ENCODE assay signal across 33 cellular contexts in genomic region chr14:74638970-74639369, GRCh38. TPM values are rescaled to one million over a fixed set of nuclear protein-coding genes. Genes with fewer than 3 reads are reported as not detected.
DNase-seq lines count a peak whose midpoint lies in the region; ATAC-seq and TF ChIP-seq lines count a peak whose summit lies in the region.
"Had no signal": no experiment of that assay in that cellular context is flagged by ENCODE, and none has a peak within 500 bp of the region (broad histone marks: within the 10 kb centered on the region; RNA-seq: fewer than 3 reads in every experiment).

No MANE protein-coding gene starts in this region.

- 75% methylated on average over 1 of the region's 1 CpG for WGBS in esophagus squamous epithelium, 2 donors

- H3K27ac ChIP-seq in esophagus squamous epithelium (peak overlapping the region in 3 of 4 donors; percentile 0 to 50 (median 33)), left ventricle myocardium inferior (replicated peaks) (peak overlapping the region; percentile 69)
- H3K27ac ChIP-seq: epithelial cell of prostate, parathyroid adenoma, SJCRH30 had no signal

- no TSS peak for BruUV-seq in Calu3 (replicated peaks; lab: Mats Ljungman, UMichigan)

- peaks cover 6% of the 10 kb centered on the region for H3K27me3 Mint-ChIP-seq in activated T-cell treated with anti-CD3 and anti-CD28 coated beads, Interleukin-2, amount 50 U/mL, for 72 hours (ENCODE audit: low read depth)
- H3K27me3 Mint-ChIP-seq in Calu3 (ENCODE audit: unreplicated experiment): peaks cover 32% of the 10 kb centered on the region

- peak; percentile 71 for ATAC-seq in Right ventricle myocardium superior (ENCODE audit: poor library complexity)
- ATAC-seq in activated T-cell treated with anti-CD3 and anti-CD28 coated beads, Interleukin-2, amount 50 U/mL, for 72 hours (replicated peaks in 1 of 2): no peak
- no peak for ATAC-seq in omental fat pad (ENCODE audit: low FRiP score)
- ATAC-seq: left colon; stimulated activated naive CD8-positive, alpha-beta T cell treated with anti-CD3 and anti-CD28 coated beads, Interleukin-15, Interleukin-2, amounts not matched to agents 100 U/mL and 50 U/mL, for 24 hours had no signal

- no peaks in the 10 kb centered on the region for H3K4me1 Mint-ChIP-seq in activated T-cell treated with anti-CD3 and anti-CD28 coated beads, Interleukin-2, amount 50 U/mL, for 72 hours (ENCODE audit: low read depth)
- no peaks in the 10 kb centered on the region for H3K4me1 Mint-ChIP-seq in Calu3 (ENCODE audit: low read depth, unreplicated experiment)
- H3K4me1 Mint-ChIP-seq: activated naive CD4-positive, alpha-beta T cell treated with anti-CD3 and anti-CD28 coated beads, Interleukin-2, amount 50 U/mL, for 24 hours; CD4-positive, CD25-positive, alpha-beta regulatory T cell had no signal

- H3K9me3 ChIP-seq in esophagus squamous epithelium (no peaks in the 10 kb centered on the region), left ventricle myocardium inferior (replicated peaks) (no peaks in the 10 kb centered on the region)
- H3K9me3 ChIP-seq: SJCRH30, thoracic aorta had no signal

- no peak overlapping the region for H3K4me3 Mint-ChIP-seq in activated T-cell treated with anti-CD3 and anti-CD28 coated beads, Interleukin-2, amount 50 U/mL, for 72 hours
- H3K4me3 Mint-ChIP-seq in Calu3 (ENCODE audit: low read depth, unreplicated experiment): no peak overlapping the region
- H3K4me3 Mint-ChIP-seq: activated naive CD4-positive, alpha-beta T cell treated with anti-CD3 and anti-CD28 coated beads, Interleukin-2, amount 50 U/mL, for 24 hours; CD4-positive, CD25-positive, alpha-beta regulatory T cell; neural crest cell had no signal

- no peak for DNase-seq in Right ventricle myocardium superior
- DNase-seq in cardiac septum (ENCODE audit: low spot score): no peak
- no peak for DNase-seq in esophagus squamous epithelium (lab: John Stamatoyannopoulos, UW)
- no peak for DNase-seq in left ventricle myocardium inferior
- no peak for DNase-seq in activated T-cell treated with anti-CD3 and anti-CD28 coated beads, Interleukin-2, amount 50 U/mL, for 72 hours
- no peak for DNase-seq in omental fat pad (ENCODE audit: low spot score)
- DNase-seq in Calu3: no peak
- no peak for DNase-seq in NCI-H345 (lab: John Stamatoyannopoulos, UW)
- DNase-seq: activated CD4-positive, alpha-beta T cell treated with anti-CD3 and anti-CD28 coated beads for 48 hours; AML-193; amygdala; CD4-positive, CD25-positive, alpha-beta regulatory T cell; DND-41; effector CD8-positive, alpha-beta T cell; GF-D8; hypothalamus; KBM-7; left colon; NCI-H1417; NCI-H2029; NCI-H226; SJCRH30; stimulated activated CD4-positive, alpha-beta T cell treated with anti-CD3 and anti-CD28 coated beads, Interleukin-1b, Interleukin-23, amount 100 ng/mL, for 48 hours; stimulated activated naive CD8-positive, alpha-beta T cell treated with anti-CD3 and anti-CD28 coated beads, Interleukin-15, Interleukin-2, amounts not matched to agents 100 U/mL and 50 U/mL, for 24 hours; SW 1271; T-helper 9 cell had no signal

- TF ChIP-seq CTCF in esophagus squamous epithelium (IDR thresholded peaks at IDR 0.05): no peak
- no peak for TF ChIP-seq CTCF in left ventricle myocardium inferior (IDR thresholded peaks at IDR 0.05; ENCODE audit: borderline replicate concordance)
- TF ChIP-seq CTCF in omental fat pad (IDR thresholded peaks at IDR 0.05): no peak
- no peak for TF ChIP-seq CTCF in Calu3 (IDR thresholded peaks at IDR 0.05; ENCODE audit: unreplicated experiment)

- TF ChIP-seq POLR2A in esophagus squamous epithelium (IDR thresholded peaks at IDR 0.05): no peak

- H3K27ac Mint-ChIP-seq in activated T-cell treated with anti-CD3 and anti-CD28 coated beads, Interleukin-2, amount 50 U/mL, for 72 hours: no peak overlapping the region
- no peak overlapping the region for H3K27ac Mint-ChIP-seq in Calu3 (ENCODE audit: unreplicated experiment)
- H3K27ac Mint-ChIP-seq: activated naive CD4-positive, alpha-beta T cell treated with anti-CD3 and anti-CD28 coated beads, Interleukin-2, amount 50 U/mL, for 24 hours; activated T-helper 2 cell treated with anti-CD3 and anti-CD28 coated beads, Interferon-gamma antibody, Interleukin-2, Interleukin-4, amounts not matched to agents 10 μg/mL and 5 μg/mL and 100 μg/mL, durations not matched to agents 14 hours and 24 hours and 36 hours; CD4-positive, CD25-positive, alpha-beta regulatory T cell had no signal

- intact Hi-C loops in Right ventricle myocardium superior (cut with DNase I): no loop called here
- intact Hi-C loops in cardiac septum (cut with DNase I): no loop called here
- intact Hi-C loops in esophagus squamous epithelium (cut with DNase I): no loop called here
- intact Hi-C loops in left ventricle myocardium inferior (cut with micrococcal nuclease): no loop called here
- intact Hi-C loops in Calu3 (cut with micrococcal nuclease; ENCODE audit: unreplicated experiment): no loop called here

- H3K4me1 ChIP-seq in esophagus squamous epithelium (peaks cover 0 to 32% (median 14%) of the 10 kb centered on the region in 3 donors), left ventricle myocardium inferior (peaks cover 30% of the 10 kb centered on the region)
- H3K4me1 ChIP-seq: parathyroid adenoma had no signal

- H3K27me3 ChIP-seq in esophagus squamous epithelium: peaks cover 0 to 11% (median 0%) of the 10 kb centered on the region in 4 donors
- H3K27me3 ChIP-seq in left ventricle myocardium inferior (ENCODE audit: low read depth): no peaks in the 10 kb centered on the region
- H3K27me3 ChIP-seq: SJCRH30 had no signal

- H3K36me3 Mint-ChIP-seq in activated T-cell treated with anti-CD3 and anti-CD28 coated beads, Interleukin-2, amount 50 U/mL, for 72 hours (ENCODE audit: insufficient read depth in 2 of 2): no peaks in the 10 kb centered on the region
- no peaks in the 10 kb centered on the region for H3K36me3 Mint-ChIP-seq in Calu3 (ENCODE audit: insufficient read depth, unreplicated experiment)
- H3K36me3 Mint-ChIP-seq: activated naive CD4-positive, alpha-beta T cell treated with anti-CD3 and anti-CD28 coated beads, Interleukin-2, amount 50 U/mL, for 24 hours had no signal

- CTCF ChIA-PET in Calu3 (lab: Charles Lee): interaction anchor here (1.0 kb wide), 1 partner anchor 30 kb away, joined by 3 read pairs; no protein-coding TSS in a partner anchor

- no peaks in the 10 kb centered on the region for H3K36me3 ChIP-seq in esophagus squamous epithelium
- H3K36me3 ChIP-seq in left ventricle myocardium inferior: no peaks in the 10 kb centered on the region
- H3K36me3 ChIP-seq: SJCRH30, thoracic aorta had no signal

- H3K4me3 ChIP-seq in esophagus squamous epithelium (no peak overlapping the region), left ventricle myocardium inferior (no peak overlapping the region)
- H3K4me3 ChIP-seq: coronary artery, SJCRH30, thoracic aorta had no signal

- no peaks in the 10 kb centered on the region for H3K9me3 Mint-ChIP-seq in activated T-cell treated with anti-CD3 and anti-CD28 coated beads, Interleukin-2, amount 50 U/mL, for 72 hours
- no peaks in the 10 kb centered on the region for H3K9me3 Mint-ChIP-seq in Calu3 (ENCODE audit: low read depth, unreplicated experiment)
- H3K9me3 Mint-ChIP-seq: activated naive CD4-positive, alpha-beta T cell treated with anti-CD3 and anti-CD28 coated beads, Interleukin-2, amount 50 U/mL, for 24 hours; activated T-helper 2 cell treated with anti-CD3 and anti-CD28 coated beads, Interferon-gamma antibody, Interleukin-2, Interleukin-4, amounts not matched to agents 10 μg/mL and 5 μg/mL and 100 μg/mL, durations not matched to agents 14 hours and 24 hours and 36 hours; CD4-positive, CD25-positive, alpha-beta regulatory T cell; neural crest cell had no signal

RNA-seq across cellular contexts. Expression of gene LTBP2, which starts 26.9 kb away (rescaled TPM):
- total RNA-seq in Right ventricle myocardium superior: 11.9 TPM
- 93.7 TPM for total RNA-seq in cardiac septum
- total RNA-seq in esophagus squamous epithelium: 10 to 100 TPM; 10.3 to 41.6 (median 17.0) TPM
- total RNA-seq in left ventricle myocardium inferior: 26.5 TPM
- total RNA-seq in activated T-cell treated with anti-CD3 and anti-CD28 coated beads, Interleukin-2, amount 50 U/mL, for 72 hours: under 1 TPM; 0.25 to 0.84 TPM
- 100 to 1,000 TPM in 1 of 4 donors, 10 to 100 TPM in 3; 31.6 to 104 (median 72.3) TPM for total RNA-seq in omental fat pad
- total RNA-seq in Calu3 (2022): 1.3 and 4.3 TPM in 2 replicates
